Comparison of ENCODE assay signal across 8 cellular contexts in genomic region chr6:112863753-112864152, GRCh38.
"Had no signal": no experiment of that assay in that cellular context is flagged by ENCODE, and none has a peak within 500 bp of the region (broad histone marks: within the 10 kb centered on the region; RNA-seq: fewer than 3 reads in every experiment).

No MANE protein-coding gene starts in this region.

- FAIRE-seq: HepG2, HTR-8/SVneo had no signal

- H3K9ac ChIP-seq: KMS-11 had no signal

- H3K4me2 ChIP-seq: KMS-11 had no signal

- H3K27ac Mint-ChIP-seq: IgD-negative memory B cell had no signal

- H3K4me3 Mint-ChIP-seq: IgD-negative memory B cell had no signal

- DNase-seq: IMR-90, KBM-7, KG1 had no signal

- H3K9me3 Mint-ChIP-seq: IgD-negative memory B cell had no signal

- ATAC-seq: HepG2 had no signal

- H3K36me3 Mint-ChIP-seq: IgD-negative memory B cell had no signal

- H3K27ac ChIP-seq: HL-60, KMS-11 had no signal
